In the genomic region with DNA sequence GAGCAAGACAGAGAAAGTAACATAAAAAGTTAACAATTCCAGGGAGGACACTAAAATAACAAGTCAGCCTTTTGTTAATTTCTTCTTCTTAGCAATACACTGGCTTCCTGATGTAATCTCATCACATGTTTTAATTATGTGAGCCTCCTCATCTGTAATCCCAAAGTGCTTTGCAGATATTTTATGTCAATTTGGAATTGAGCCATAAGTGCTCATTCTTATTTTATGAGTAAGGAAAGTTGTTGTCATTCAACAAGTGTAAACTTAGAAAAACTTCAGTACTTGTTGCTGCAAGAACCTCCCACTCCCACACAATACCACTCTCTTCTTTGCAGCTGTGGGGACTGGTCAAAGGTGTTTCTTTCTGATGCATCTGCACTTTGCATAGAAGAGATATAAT, we compare ENCODE assay signal across 17 cellular contexts.
DNase-seq lines count a peak whose midpoint lies in the region; ATAC-seq and TF ChIP-seq lines count a peak whose summit lies in the region.
"Had no signal": no experiment of that assay in that cellular context is flagged by ENCODE, and none has a peak within 500 bp of the region (broad histone marks: within the 10 kb centered on the region; RNA-seq: fewer than 3 reads in every experiment).

No MANE protein-coding gene starts in this region.

- no peak overlapping the region for H2AFZ ChIP-seq in fibroblast of lung (ENCODE audit: low read length)
- H2AFZ ChIP-seq: PC-9 had no signal

- no peak overlapping the region for H3K4me2 ChIP-seq in fibroblast of lung (ENCODE audit: extremely low read depth, insufficient read depth, low read length)
- H3K4me2 ChIP-seq: PC-9 had no signal

- H3K9me3 ChIP-seq in SK-N-MC (ENCODE audit: low read depth, low read length) (no peaks in the 10 kb centered on the region), fibroblast of lung (ENCODE audit: control insufficient read depth, insufficient read depth, low read depth, low read length) (no peaks in the 10 kb centered on the region)
- H3K9me3 ChIP-seq: MG63, vagina had no signal

- no peak for TF ChIP-seq CTCF in fibroblast of lung (conservative IDR thresholded peaks at IDR 0.05 in 1 of 2, IDR thresholded peaks at IDR 0.05 in 1 of 2; ENCODE audit: low read depth in 1 of 2, low read length in 2 of 2)

- no peak overlapping the region for H3K27ac Mint-ChIP-seq in activated naive CD4-positive, alpha-beta T cell treated with anti-CD3 and anti-CD28 coated beads, Interleukin-2, amount 50 U/mL, for 72 hours
- H3K27ac Mint-ChIP-seq: CD4-positive, alpha-beta T cell had no signal

- no peaks in the 10 kb centered on the region for H3K27me3 ChIP-seq in fibroblast of lung (ENCODE audit: control insufficient read depth, insufficient read depth, low read length)
- H3K27me3 ChIP-seq: dorsolateral prefrontal cortex, MG63, vagina had no signal

- H3K27ac ChIP-seq in SK-N-MC (peak overlapping the region; percentile 71), fibroblast of lung (ENCODE audit: insufficient read depth, low read length) (no peak overlapping the region)
- H3K27ac ChIP-seq: dorsolateral prefrontal cortex, PC-9, vagina had no signal

- ATAC-seq in activated naive CD4-positive, alpha-beta T cell treated with anti-CD3 and anti-CD28 coated beads, Interleukin-2, amount 50 U/mL, for 72 hours, result no peak
- no peak for ATAC-seq in HG02642 (IDR thresholded peaks at IDR 0.05; ENCODE audit: poor library complexity, unreplicated experiment)

- no peaks in the 10 kb centered on the region for H3K79me2 ChIP-seq in fibroblast of lung (ENCODE audit: control insufficient read depth, insufficient read depth, low read length)

- H3K36me3 ChIP-seq in SK-N-MC (ENCODE audit: insufficient read depth, low read length) (no peaks in the 10 kb centered on the region), fibroblast of lung (ENCODE audit: control insufficient read depth, insufficient read depth, low read length) (no peaks in the 10 kb centered on the region)
- H3K36me3 ChIP-seq: MG63, vagina had no signal

- H3K4me1 ChIP-seq in fibroblast of lung (ENCODE audit: control insufficient read depth, extremely low read depth, insufficient read depth, low read length), result no peaks in the 10 kb centered on the region
- H3K4me1 ChIP-seq: vagina had no signal

- peaks cover 0 to 7% of the 10 kb centered on the region in 2 donors for H3K9me3 Mint-ChIP-seq in activated naive CD4-positive, alpha-beta T cell treated with anti-CD3 and anti-CD28 coated beads, Interleukin-2, amount 50 U/mL, for 72 hours
- H3K9me3 Mint-ChIP-seq: CD4-positive, alpha-beta T cell had no signal

- DNase-seq in GM04503 (ENCODE audit: low read depth), result peak; percentile 31
- DNase-seq in SK-N-MC (ENCODE audit: low read depth, low spot score), result peak; percentile 34
- DNase-seq in fibroblast of lung (ENCODE audit: low read depth in 2 of 2), result peak; percentile 71 to 79
- DNase-seq in renal cortical epithelial cell (ENCODE audit: low read depth), result peak; percentile 79
- no peak for DNase-seq in activated naive CD4-positive, alpha-beta T cell treated with anti-CD3 and anti-CD28 coated beads, Interleukin-2, amount 50 U/mL, for 72 hours (ENCODE audit: low spot score in 2 of 2)
- DNase-seq in activated CD4-positive, alpha-beta T cell treated with anti-CD3 and anti-CD28 coated beads, Interleukin-2, amount 50 U/mL, for 1 hour, result no peak
- DNase-seq: activated CD8-positive, alpha-beta memory T cell treated with anti-CD3 and anti-CD28 coated beads for 24 hours; CD4-positive, alpha-beta T cell; dorsolateral prefrontal cortex; MG63; NCI-H2029; NCI-H69; PC-9; small intestine; stimulated activated naive CD4-positive, alpha-beta T cell treated with Interleukin-2 at 50 U/mL for 16 hours had no signal

- no peaks in the 10 kb centered on the region for H4K20me1 ChIP-seq in fibroblast of lung (ENCODE audit: control insufficient read depth, extremely low read depth, insufficient read depth, low read length)

- H3K36me3 Mint-ChIP-seq in activated naive CD4-positive, alpha-beta T cell treated with anti-CD3 and anti-CD28 coated beads, Interleukin-2, amount 50 U/mL, for 72 hours, result no peaks in the 10 kb centered on the region

- no peak overlapping the region for H3K9ac ChIP-seq in SK-N-MC (ENCODE audit: insufficient read length)
- no peak overlapping the region for H3K9ac ChIP-seq in fibroblast of lung (ENCODE audit: insufficient read depth, low read length)

- H3K4me3 ChIP-seq in SK-N-MC (peak overlapping the region; percentile 19; the same call in 1 of the 2 replicates), fibroblast of lung (replicated peaks in 1 of 4; ENCODE audit: control extremely low read depth in 1 of 4, insufficient read depth in 1 of 4, low read depth in 3 of 4, low read length in 4 of 4) (no peak overlapping the region)
- H3K4me3 ChIP-seq: dorsolateral prefrontal cortex, MG63, PC-9, vagina had no signal

Comparison
In these comparisons a context has a peak if more than half of its experiments do, and no peak if none do; other contexts are left out.
1. DNase-seq: peak in GM04503 (single experiment), SK-N-MC (single experiment), fibroblast of lung (2 of 2) and renal cortical epithelial cell (single experiment); none in activated naive CD4-positive, alpha-beta T cell treated with anti-CD3 and anti-CD28 coated beads, Interleukin-2, amount 50 U/mL, for 72 hours (0 of 2) and activated CD4-positive, alpha-beta T cell treated with anti-CD3 and anti-CD28 coated beads, Interleukin-2, amount 50 U/mL, for 1 hour (single experiment).